7 cellular contexts compared by ENCODE assay signal in genomic region chr15:37481126-37481525, GRCh38.
"Had no signal": no experiment of that assay in that cellular context is flagged by ENCODE, and none has a peak within 500 bp of the region (broad histone marks: within the 10 kb centered on the region; RNA-seq: fewer than 3 reads in every experiment).

No MANE protein-coding gene starts in this region.

- ATAC-seq: GM23338 had no signal

- H3K27ac Mint-ChIP-seq: GM23338, H9 had no signal

- FAIRE-seq: H1, H54, HTR-8/SVneo had no signal

- H3K4me1 Mint-ChIP-seq: GM23338, H9 had no signal

- H3K4me2 ChIP-seq: GM23338 had no signal

- H3K4me3 ChIP-seq: GM23338 had no signal

- DNase-seq: H9, HCEC 1CT, IMR-90 had no signal

- H2AFZ ChIP-seq: GM23338 had no signal

- H3K4me3 Mint-ChIP-seq: GM23338, H9 had no signal
